In the genomic region with DNA sequence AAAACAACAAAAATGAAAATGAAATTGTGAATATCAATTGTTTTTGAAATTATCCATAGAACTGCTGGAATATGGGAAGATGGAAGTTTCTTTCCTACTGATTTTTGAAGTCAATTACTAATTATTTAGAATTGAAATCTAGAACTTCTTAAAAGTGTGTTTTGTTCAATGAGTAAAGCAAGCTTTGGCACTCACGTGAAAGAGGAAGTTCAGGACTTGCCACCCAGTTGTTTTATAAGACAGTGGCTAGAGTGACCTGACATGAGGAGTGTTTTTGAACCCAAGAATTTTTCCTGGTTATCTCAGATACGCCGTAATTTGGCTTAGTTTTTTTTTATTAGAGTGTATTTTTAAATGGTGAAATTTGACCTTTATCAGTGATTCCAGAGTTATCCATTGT, we compare ENCODE assay signal across 13 cellular contexts. TPM values are rescaled to one million over a fixed set of nuclear protein-coding genes. Genes with fewer than 3 reads are reported as not detected.
DNase-seq lines count a peak whose midpoint lies in the region; ATAC-seq and TF ChIP-seq lines count a peak whose summit lies in the region.
"Had no signal": no experiment of that assay in that cellular context is flagged by ENCODE, and none has a peak within 500 bp of the region (broad histone marks: within the 10 kb centered on the region; RNA-seq: fewer than 3 reads in every experiment).

No MANE protein-coding gene starts in this region.

- peaks cover 24 to 49% (median 48%) of the 10 kb centered on the region in 4 donors for H3K4me1 ChIP-seq in esophagus muscularis mucosa
- peaks cover 26 to 41% of the 10 kb centered on the region in 2 donors for H3K4me1 ChIP-seq in thoracic aorta (ENCODE audit: control insufficient read depth in 1 of 2, low read depth in 2 of 2)

- TF ChIP-seq EP300 in esophagus muscularis mucosa (IDR thresholded peaks at IDR 0.05): no peak

- TF ChIP-seq CTCF in esophagus muscularis mucosa (IDR thresholded peaks at IDR 0.05): no peak
- no peak for TF ChIP-seq CTCF in thoracic aorta (IDR thresholded peaks at IDR 0.05)

- H3K4me3 Mint-ChIP-seq in activated T-helper 1 cell treated with anti-CD3 and anti-CD28 coated beads, Interleukin-12 subunit alpha, Interleukin-12 subunit beta, Interleukin-2, Interleukin-4 antibody, amounts not matched to agents 30 ng/mL and 10 ng/mL and 1 ng/mL, durations not matched to agents 14 hours and 24 hours and 36 hours: no peak overlapping the region
- H3K4me3 Mint-ChIP-seq: activated CD8-positive, alpha-beta memory T cell treated with anti-CD3 and anti-CD28 coated beads, Interleukin-2, amount 10 ng/mL, durations not matched to agents 7 days and 5 days had no signal

- peaks cover 43% of the 10 kb centered on the region for H3K36me3 Mint-ChIP-seq in activated T-helper 1 cell treated with anti-CD3 and anti-CD28 coated beads, Interleukin-12 subunit alpha, Interleukin-12 subunit beta, Interleukin-2, Interleukin-4 antibody, amounts not matched to agents 30 ng/mL and 10 ng/mL and 1 ng/mL, durations not matched to agents 14 hours and 24 hours and 36 hours (ENCODE audit: low read depth)

- H3K36me3 ChIP-seq in esophagus muscularis mucosa: peaks cover 12 to 37% (median 24%) of the 10 kb centered on the region in 4 donors
- H3K36me3 ChIP-seq in thoracic aorta: peaks cover 24% of the 10 kb centered on the region

- H3K27ac ChIP-seq in esophagus muscularis mucosa (replicated peaks in 1 of 4) (peak overlapping the region; percentile 72 to 99 (median 96)), thoracic aorta (peak overlapping the region; percentile 60 to 93)
- H3K27ac ChIP-seq: 22Rv1 had no signal

- TF ChIP-seq POLR2A in esophagus muscularis mucosa (IDR thresholded peaks at IDR 0.05; ENCODE audit: low read depth): no peak

- intact Hi-C loops in esophagus muscularis mucosa (cut with DNase I): no loop called here
- intact Hi-C loops in activated T-helper 1 cell treated with anti-CD3 and anti-CD28 coated beads, Interleukin-12 subunit alpha, Interleukin-12 subunit beta, Interleukin-2, Interleukin-4 antibody, amounts not matched to agents 30 ng/mL and 10 ng/mL and 1 ng/mL, durations not matched to agents 14 hours and 24 hours and 36 hours (cut with micrococcal nuclease): no loop called here

- H3K4me3 ChIP-seq in esophagus muscularis mucosa (peak overlapping the region in 2 of 4 donors; percentile 25 to 28), thoracic aorta (peak overlapping the region; percentile 41)

- H3K4me1 Mint-ChIP-seq in activated T-helper 1 cell treated with anti-CD3 and anti-CD28 coated beads, Interleukin-12 subunit alpha, Interleukin-12 subunit beta, Interleukin-2, Interleukin-4 antibody, amounts not matched to agents 30 ng/mL and 10 ng/mL and 1 ng/mL, durations not matched to agents 14 hours and 24 hours and 36 hours (ENCODE audit: low read depth): peaks cover 41% of the 10 kb centered on the region

- ATAC-seq in thoracic aorta (ENCODE audit: insufficient number of reproducible peaks, low FRiP score, low read depth) (no peak), HG02610 (IDR thresholded peaks at IDR 0.05; ENCODE audit: unreplicated experiment) (no peak)
- ATAC-seq: activated CD8-positive, alpha-beta memory T cell treated with anti-CD3 and anti-CD28 coated beads, Interleukin-2, amount 10 ng/mL, durations not matched to agents 7 days and 5 days had no signal

- no peak overlapping the region for H3K27ac Mint-ChIP-seq in activated T-helper 1 cell treated with anti-CD3 and anti-CD28 coated beads, Interleukin-12 subunit alpha, Interleukin-12 subunit beta, Interleukin-2, Interleukin-4 antibody, amounts not matched to agents 30 ng/mL and 10 ng/mL and 1 ng/mL, durations not matched to agents 14 hours and 24 hours and 36 hours
- H3K27ac Mint-ChIP-seq: activated CD8-positive, alpha-beta memory T cell treated with anti-CD3 and anti-CD28 coated beads, Interleukin-2, amount 10 ng/mL, durations not matched to agents 7 days and 5 days had no signal

- no peaks in the 10 kb centered on the region for H3K9me3 Mint-ChIP-seq in activated T-helper 1 cell treated with anti-CD3 and anti-CD28 coated beads, Interleukin-12 subunit alpha, Interleukin-12 subunit beta, Interleukin-2, Interleukin-4 antibody, amounts not matched to agents 30 ng/mL and 10 ng/mL and 1 ng/mL, durations not matched to agents 14 hours and 24 hours and 36 hours

- H3K9me3 ChIP-seq in esophagus muscularis mucosa (no peaks in the 10 kb centered on the region), thoracic aorta (no peaks in the 10 kb centered on the region)

- H3K27me3 ChIP-seq in esophagus muscularis mucosa: no peaks in the 10 kb centered on the region
- no peaks in the 10 kb centered on the region for H3K27me3 ChIP-seq in thoracic aorta (replicated peaks; ENCODE audit: insufficient read depth)

- DNase-seq in NOMO-1 (lab: John Stamatoyannopoulos, UW; ENCODE audit: unreplicated experiment in 2 of 2): peak; percentile 20 to 70
- no peak for DNase-seq in NOMO-1 treated with dmso at 0.1 percent for 144 hours (lab: John Stamatoyannopoulos, UW; ENCODE audit: unreplicated experiment)
- DNase-seq in SKM-1 (lab: John Stamatoyannopoulos, UW; ENCODE audit: unreplicated experiment): peak; percentile 26
- DNase-seq in esophagus muscularis mucosa (ENCODE audit: extremely low spot score): no peak
- DNase-seq in thoracic aorta (ENCODE audit: low spot score): no peak
- DNase-seq in germinal center (ENCODE audit: low spot score): no peak
- DNase-seq in activated T-helper 1 cell treated with anti-CD3 and anti-CD28 coated beads, Interleukin-12 subunit alpha, Interleukin-12 subunit beta, Interleukin-2, Interleukin-4 antibody, amounts not matched to agents 30 ng/mL and 10 ng/mL and 1 ng/mL, durations not matched to agents 14 hours and 24 hours and 36 hours (ENCODE audit: low spot score): no peak
- DNase-seq: activated CD8-positive, alpha-beta memory T cell treated with anti-CD3 and anti-CD28 coated beads, Interleukin-2, amount 10 ng/mL, durations not matched to agents 7 days and 5 days; NCI-H1436 treated with DMSO at 0.1 percent for 48 hours; stimulated activated CD4-positive, alpha-beta T cell treated with anti-CD3 and anti-CD28 coated beads, Interleukin-12 subunit alpha, Interleukin-12 subunit beta, amount 100 ng/mL, for 4 hours; T-helper 9 cell had no signal

- no peaks in the 10 kb centered on the region for H3K27me3 Mint-ChIP-seq in activated T-helper 1 cell treated with anti-CD3 and anti-CD28 coated beads, Interleukin-12 subunit alpha, Interleukin-12 subunit beta, Interleukin-2, Interleukin-4 antibody, amounts not matched to agents 30 ng/mL and 10 ng/mL and 1 ng/mL, durations not matched to agents 14 hours and 24 hours and 36 hours (ENCODE audit: insufficient read depth)
- H3K27me3 Mint-ChIP-seq: activated CD8-positive, alpha-beta memory T cell treated with anti-CD3 and anti-CD28 coated beads, Interleukin-2, amount 10 ng/mL, durations not matched to agents 7 days and 5 days had no signal

- 36% methylated on average over 3 of the region's 3 CpGs for WGBS in esophagus muscularis mucosa

RNA-seq across cellular contexts. Expression of a gene that starts 3.5 kb away (rescaled TPM):
- 10 to 100 TPM in 2 of 4 donors, 1 to 10 TPM in 2; 7.7 to 21.2 (median 11.5) TPM for total RNA-seq in esophagus muscularis mucosa
- 10 to 100 TPM; 13.8 to 28.4 TPM for total RNA-seq in thoracic aorta
- 16.0 and 18.1 TPM in 2 replicates for total RNA-seq in activated T-helper 1 cell treated with anti-CD3 and anti-CD28 coated beads, Interleukin-12 subunit alpha, Interleukin-12 subunit beta, Interleukin-2, Interleukin-4 antibody, amounts not matched to agents 30 ng/mL and 10 ng/mL and 1 ng/mL, durations not matched to agents 14 hours and 24 hours and 36 hours

RNA-seq across cellular contexts. Expression of a gene that starts 24.6 kb away (rescaled TPM):
- 10 to 100 TPM; 53.8 to 74.9 (median 62.9) TPM for total RNA-seq in esophagus muscularis mucosa
- 10 to 100 TPM; 57.4 to 98.7 TPM for total RNA-seq in thoracic aorta
- total RNA-seq in activated T-helper 1 cell treated with anti-CD3 and anti-CD28 coated beads, Interleukin-12 subunit alpha, Interleukin-12 subunit beta, Interleukin-2, Interleukin-4 antibody, amounts not matched to agents 30 ng/mL and 10 ng/mL and 1 ng/mL, durations not matched to agents 14 hours and 24 hours and 36 hours: 54.0 and 55.6 TPM in 2 replicates

RNA-seq across cellular contexts. Expression of a gene that starts 43.0 kb away (rescaled TPM):
- total RNA-seq in esophagus muscularis mucosa: 1 to 10 TPM; 1.2 to 1.7 (median 1.6) TPM
- 1 to 10 TPM; 1.8 to 3.2 TPM for total RNA-seq in thoracic aorta
- total RNA-seq in activated T-helper 1 cell treated with anti-CD3 and anti-CD28 coated beads, Interleukin-12 subunit alpha, Interleukin-12 subunit beta, Interleukin-2, Interleukin-4 antibody, amounts not matched to agents 30 ng/mL and 10 ng/mL and 1 ng/mL, durations not matched to agents 14 hours and 24 hours and 36 hours: 0.44 and 0.91 TPM in 2 replicates

Comparison
In these comparisons a context has a peak if more than half of its experiments do, and no peak if none do; other contexts are left out.
1. DNase-seq: peak in NOMO-1 (2 of 2) and SKM-1 (single experiment); none in NOMO-1 treated with dmso at 0.1 percent for 144 hours (single experiment), esophagus muscularis mucosa (single experiment), thoracic aorta (single experiment), germinal center (single experiment) and activated T-helper 1 cell treated with anti-CD3 and anti-CD28 coated beads, Interleukin-12 subunit alpha, Interleukin-12 subunit beta, Interleukin-2, Interleukin-4 antibody, amounts not matched to agents 30 ng/mL and 10 ng/mL and 1 ng/mL, durations not matched to agents 14 hours and 24 hours and 36 hours (single experiment).